In genomic region chr1:204320413-204320812, GRCh38 we compare ENCODE assay signal across 17 cellular contexts. TPM values are rescaled to one million over a fixed set of nuclear protein-coding genes. Genes with fewer than 3 reads are reported as not detected.
A peak's percentile ranks its signal among the peaks of the same experiment; 100 is the strongest.
DNase-seq lines count a peak whose midpoint lies in the region; ATAC-seq, FAIRE-seq and TF ChIP-seq lines count a peak whose summit lies in the region.
"Had no signal": no experiment of that assay in that cellular context is flagged by ENCODE, and none has a peak within 500 bp of the region (broad histone marks: within the 10 kb centered on the region; RNA-seq: fewer than 3 reads in every experiment).

No MANE protein-coding gene starts in this region.

- H3K9me3 Mint-ChIP-seq in chondrocyte (ENCODE audit: low read depth) (no peaks in the 10 kb centered on the region), nephron (no peaks in the 10 kb centered on the region)
- H3K9me3 Mint-ChIP-seq: T-helper 1 cell treated with Interleukin-12 subunit alpha and Interleukin-12 subunit beta and Interleukin-4 antibody, amounts not matched to agents 30 μg/mL and 1 μg/mL, for 36 hours had no signal

- H3K36me3 Mint-ChIP-seq in chondrocyte (ENCODE audit: low read depth) (no peaks in the 10 kb centered on the region), nephron (ENCODE audit: low read depth) (no peaks in the 10 kb centered on the region)

- FAIRE-seq in HTR-8/SVneo (lab: Jason Lieb, UNC) = no peak
- FAIRE-seq: endothelial cell of umbilical vein had no signal

- no peak for ATAC-seq in HG02678 (IDR thresholded peaks at IDR 0.05; ENCODE audit: unreplicated experiment)
- ATAC-seq: lower lobe of right lung, sciatic nerve had no signal

- in situ Hi-C loops in Caki2 (cut with HindIII; ENCODE audit: low pct_unique_long_range_greater_than_20kb, low sequenced_read_pairs) = no loop called here

- DNase-seq in Caki2 (ENCODE audit: low read depth) = peak; percentile 48
- peak; percentile 63 for DNase-seq in HTR-8/SVneo (ENCODE audit: insufficient read length, low spot score)
- no peak for DNase-seq in chondrocyte (ENCODE audit: low spot score)
- no peak for DNase-seq in NCI-H128 (lab: John Stamatoyannopoulos, UW; ENCODE audit: unreplicated experiment)
- DNase-seq in NCI-H1436 treated with DMSO at 0.1 percent for 48 hours (lab: John Stamatoyannopoulos, UW) = no peak
- DNase-seq in NCI-H1694 treated with DMSO at 0.1 percent for 48 hours (lab: John Stamatoyannopoulos, UW) = no peak
- DNase-seq: activated gamma-delta T cell treated with Interleukin-2 at 50 U/mL for 16 hours; Karpas-422; lower lobe of right lung; NCI-H748 treated with DMSO at 0.1 percent for 48 hours; stimulated activated naive CD4-positive, alpha-beta T cell had no signal

- H3K4me1 Mint-ChIP-seq in chondrocyte (ENCODE audit: low read depth) (peaks cover 53% of the 10 kb centered on the region), nephron (peaks cover 68% of the 10 kb centered on the region)

- H3K27ac Mint-ChIP-seq in chondrocyte (ENCODE audit: unreplicated experiment) (peak overlapping the region; percentile 30), nephron (peak overlapping the region in 2 of 3 experiments; percentile 23 to 76)
- H3K27ac Mint-ChIP-seq: T-helper 1 cell treated with Interleukin-12 subunit alpha and Interleukin-12 subunit beta and Interleukin-4 antibody, amounts not matched to agents 30 μg/mL and 1 μg/mL, for 36 hours had no signal

- H3K4me3 Mint-ChIP-seq in chondrocyte (ENCODE audit: unreplicated experiment) (no peak overlapping the region), nephron (no peak overlapping the region)
- H3K4me3 Mint-ChIP-seq: T-helper 1 cell treated with Interleukin-12 subunit alpha and Interleukin-12 subunit beta and Interleukin-4 antibody, amounts not matched to agents 30 μg/mL and 1 μg/mL, for 36 hours had no signal

- peaks cover 4% of the 10 kb centered on the region for H3K27me3 Mint-ChIP-seq in chondrocyte (ENCODE audit: low read depth)
- no peaks in the 10 kb centered on the region for H3K27me3 Mint-ChIP-seq in nephron (ENCODE audit: low read depth)

- TF ChIP-seq CTCF in chondrocyte (IDR thresholded peaks at IDR 0.05) (no peak), nephron (IDR thresholded peaks at IDR 0.05; ENCODE audit: unreplicated experiment in 3 of 3) (no peak)

RNA-seq across cellular contexts. Expression of gene PLEKHA6, which starts 39.3 kb away (rescaled TPM):
- 20.8 and 36.3 TPM in 2 replicates for total RNA-seq in Caki2 (2014; rRNA removed; shearing (Covaris generic); ENCODE audit: low replicate concordance)
- total RNA-seq in chondrocyte = 0.15 to 1.4 TPM (median 0.51 TPM) in 3 replicates
- total RNA-seq: G401 had no signal

Comparison
In these comparisons a context has a peak if more than half of its experiments do, and no peak if none do; other contexts are left out.
1. DNase-seq: peak in Caki2 (single experiment) and HTR-8/SVneo (single experiment); none in chondrocyte (single experiment), NCI-H128 (single experiment), NCI-H1436 treated with DMSO at 0.1 percent for 48 hours (single experiment) and NCI-H1694 treated with DMSO at 0.1 percent for 48 hours (single experiment).